23 cellular contexts compared by ENCODE assay signal in genomic region chr2:121094845-121095244, GRCh38.
A peak's percentile ranks its signal among the peaks of the same experiment; 100 is the strongest.
DNase-seq lines count a peak whose midpoint lies in the region; ATAC-seq and TF ChIP-seq lines count a peak whose summit lies in the region.
"Had no signal": no experiment of that assay in that cellular context is flagged by ENCODE, and none has a peak within 500 bp of the region (broad histone marks: within the 10 kb centered on the region; RNA-seq: fewer than 3 reads in every experiment).

No MANE protein-coding gene starts in this region.

- H3K36me3 ChIP-seq in HCT116 (ENCODE audit: control insufficient read depth in 1 of 2, insufficient read depth in 2 of 2, low read length in 2 of 2) (no peaks in the 10 kb centered on the region), PC-3 (ENCODE audit: low read depth, low read length) (no peaks in the 10 kb centered on the region), sigmoid colon (no peaks in the 10 kb centered on the region), uterus (no peaks in the 10 kb centered on the region)
- H3K36me3 ChIP-seq: MG63 had no signal

- H3K27me3 Mint-ChIP-seq in activated T-cell treated with anti-CD3 and anti-CD28 coated beads, Interleukin-2, amount 50 U/mL, for 24 hours, result peaks cover 15% of the 10 kb centered on the region

- H3K4me2 ChIP-seq in HCT116 (ENCODE audit: low read length) (peak overlapping the region; percentile 33; the same call in 1 of the 2 replicates), PC-3 (ENCODE audit: low read length) (peak overlapping the region; percentile 42)

- H3F3A ChIP-seq in PC-3 (ENCODE audit: low read length, unreplicated experiment), result no peaks in the 10 kb centered on the region

- H4K20me1 ChIP-seq in HCT116 (ENCODE audit: insufficient read depth), result no peaks in the 10 kb centered on the region
- H4K20me1 ChIP-seq in PC-3 (ENCODE audit: low read length), result no peaks in the 10 kb centered on the region

- no peak overlapping the region for H3K4me3 Mint-ChIP-seq in activated T-cell treated with anti-CD3 and anti-CD28 coated beads, Interleukin-2, amount 50 U/mL, for 24 hours
- H3K4me3 Mint-ChIP-seq: B cell; CD8-positive, alpha-beta T cell; H9; HFFc6 had no signal

- CTCF ChIA-PET in HCT116 (lab: Charles Lee), result interaction anchor here (0.8 to 3.9 kb wide), 23 partner anchors 9 to 649 kb away, joined by 3 to 73 read pairs (median 6); no protein-coding TSS in a partner anchor
- CTCF ChIA-PET in PC-3 (lab: Charles Lee), result interaction anchor here (0.5 to 2.2 kb wide), 5 partner anchors 9 to 782 kb away, joined by 3 to 29 read pairs (median 5); no protein-coding TSS in a partner anchor

- no peak for TF ChIP-seq RAD21 in HCT116 (IDR thresholded peaks at IDR 0.05; ENCODE audit: low read depth)

- no peaks in the 10 kb centered on the region for H3K36me3 Mint-ChIP-seq in activated T-cell treated with anti-CD3 and anti-CD28 coated beads, Interleukin-2, amount 50 U/mL, for 24 hours (ENCODE audit: low read depth)
- H3K36me3 Mint-ChIP-seq: CD8-positive, alpha-beta T cell had no signal

- POLR2A ChIA-PET in HCT116 (lab: Charles Lee), result interaction anchor here (1.0 to 2.1 kb wide), 2 partner anchors 15 to 20 kb away, joined by 3 to 21 read pairs; no protein-coding TSS in a partner anchor
- POLR2A ChIA-PET in PC-3 (lab: Charles Lee; ENCODE audit: unreplicated experiment), result interaction anchor here (0.7 kb wide), 1 partner anchor 261 kb away, joined by 7 read pairs; no protein-coding TSS in a partner anchor

- H3K27ac ChIP-seq in HCT116 (ENCODE audit: low read depth, low read length) (no peak overlapping the region), PC-3 (ENCODE audit: low read length) (no peak overlapping the region), foreskin keratinocyte (no peak overlapping the region), sigmoid colon (no peak overlapping the region), uterus (no peak overlapping the region)
- H3K27ac ChIP-seq: C4-2B, GM23248, HL-60, RWPE1, SK-N-MC had no signal

- H3K4me1 ChIP-seq in HCT116 (ENCODE audit: control insufficient read depth in 1 of 2, insufficient read depth in 2 of 2, low read length in 2 of 2), result peaks cover 0 to 9% of the 10 kb centered on the region in 2 experiments; a peak in 2 of 4 replicates
- peaks cover 6% of the 10 kb centered on the region; the same call in 1 of the 2 replicates for H3K4me1 ChIP-seq in PC-3 (ENCODE audit: insufficient read depth, low read length)
- peaks cover 3% of the 10 kb centered on the region for H3K4me1 ChIP-seq in foreskin keratinocyte
- peaks cover 0 to 16% (median 6%) of the 10 kb centered on the region in 4 donors for H3K4me1 ChIP-seq in sigmoid colon
- no peaks in the 10 kb centered on the region for H3K4me1 ChIP-seq in uterus

- H3K27me3 ChIP-seq in HCT116 (ENCODE audit: insufficient read depth, low read length) (no peaks in the 10 kb centered on the region), PC-3 (ENCODE audit: low read length) (no peaks in the 10 kb centered on the region), foreskin keratinocyte (no peaks in the 10 kb centered on the region), sigmoid colon (no peaks in the 10 kb centered on the region), uterus (no peaks in the 10 kb centered on the region)
- H3K27me3 ChIP-seq: MG63 had no signal

- TF ChIP-seq CTCF in HCT116 (IDR thresholded peaks at IDR 0.05 in 2 of 3, conservative IDR thresholded peaks at IDR 0.05 in 1 of 3; ENCODE audit: borderline replicate concordance in 1 of 3, insufficient read depth in 1 of 3, low read depth in 2 of 3, low read length in 2 of 3) (no peak), PC-3 (conservative IDR thresholded peaks at IDR 0.05; ENCODE audit: low read depth, low read length) (no peak), foreskin keratinocyte (conservative IDR thresholded peaks at IDR 0.05) (no peak), sigmoid colon (IDR thresholded peaks at IDR 0.05) (no peak), uterus (IDR thresholded peaks at IDR 0.05) (no peak)

- RAD21 ChIA-PET in HCT116 (lab: Charles Lee; ENCODE audit: low non-redundant PET in 1 of 2, low total read pairs in 2 of 2, uncharacterized antibody in 2 of 2, unreplicated experiment in 2 of 2), result interaction anchor here (0.9 to 1.4 kb wide), 5 partner anchors 34 to 261 kb away, joined by 3 to 14 read pairs (median 6); no protein-coding TSS in a partner anchor

- H3K4me1 Mint-ChIP-seq in activated T-cell treated with anti-CD3 and anti-CD28 coated beads, Interleukin-2, amount 50 U/mL, for 24 hours (ENCODE audit: low read depth), result no peaks in the 10 kb centered on the region
- H3K4me1 Mint-ChIP-seq: B cell had no signal

- ATAC-seq in HCT116 (no peak), PC-3 (0 out of 2 replicates have a peak, but pooled peaks have one; percentile 33), foreskin keratinocyte (peak; percentile 66)
- ATAC-seq: CD8-positive, alpha-beta T cell had no signal

- peak overlapping the region; percentile 92 for H2AFZ ChIP-seq in HCT116 (ENCODE audit: low read depth, low read length, poor library complexity, severe bottlenecking)
- peak overlapping the region; percentile 65; the same call in 1 of the 2 replicates for H2AFZ ChIP-seq in PC-3 (ENCODE audit: low read length)
- H2AFZ ChIP-seq: GM23248 had no signal

- H3K9ac ChIP-seq in HCT116 (ENCODE audit: low read length), result no peak overlapping the region
- H3K9ac ChIP-seq in PC-3 (ENCODE audit: low read length), result no peak overlapping the region
- H3K9ac ChIP-seq: GM23248 had no signal

- intact Hi-C loops in HCT116 (cut with micrococcal nuclease), result loop anchor here (1.0 kb wide), 2 partner anchors 228 to 261 kb away; no protein-coding TSS in a partner anchor
- intact Hi-C loops in PC-3 (cut with micrococcal nuclease), result loop anchor here (1.0 kb wide), 1 partner anchor 261 kb away; no protein-coding TSS in a partner anchor
- intact Hi-C loops in sigmoid colon (cut with DNase I), result loop anchor here (5.0 kb wide), 1 partner anchor 262 kb away; no protein-coding TSS in a partner anchor
- intact Hi-C loops in uterus (cut with DNase I; ENCODE audit: low total_unique reads), result no loop called here

- no peak overlapping the region for H3K4me3 ChIP-seq in HCT116 (replicated peaks in 1 of 2; ENCODE audit: low read depth in 1 of 2, low read length in 2 of 2)
- no peak overlapping the region for H3K4me3 ChIP-seq in PC-3 (ENCODE audit: low read length)
- no peak overlapping the region for H3K4me3 ChIP-seq in sigmoid colon
- H3K4me3 ChIP-seq in uterus, result no peak overlapping the region
- H3K4me3 ChIP-seq: GM12878, GM23248, K562, MG63, SK-N-MC had no signal

- TF ChIP-seq EP300 in sigmoid colon (IDR thresholded peaks at IDR 0.05), result no peak

- 87 to 89% methylated on average over 3 of the region's 3 CpGs for WGBS in sigmoid colon, 2 donors

- H3K9me2 ChIP-seq in HCT116 (ENCODE audit: insufficient read depth) (no peaks in the 10 kb centered on the region), PC-3 (replicated peaks; ENCODE audit: low read length) (no peaks in the 10 kb centered on the region)

- no TSS peak for BruUV-seq in HCT116 (replicated peaks; lab: Mats Ljungman, UMichigan)
- no TSS peak for BruUV-seq in PC-3 (replicated peaks; lab: Mats Ljungman, UMichigan)

- DNase-seq in HCT116 (ENCODE audit: low read depth, low spot score) (no peak), PC-3 (peak; percentile 25), foreskin keratinocyte (peak in 1 of 2 donors; percentile 31), sigmoid colon (peak; percentile 8), uterus (no peak)
- DNase-seq in activated T-cell treated with anti-CD3 and anti-CD28 coated beads, Interleukin-2, amount 50 U/mL, for 24 hours, result no peak
- DNase-seq in activated naive CD4-positive, alpha-beta T cell treated with anti-CD3 and anti-CD28 coated beads, Interleukin-2, amount 50 U/mL, for 16 hours, result no peak
- DNase-seq: CD8-positive, alpha-beta T cell; DMS79; GDM1; NK-92 treated with Interleukin-12 subunit alpha and Interleukin-12 subunit beta, amount 100 ng/mL, for 24 hours; SIG-M5 had no signal

- H3K27ac Mint-ChIP-seq in activated T-cell treated with anti-CD3 and anti-CD28 coated beads, Interleukin-2, amount 50 U/mL, for 24 hours, result no peak overlapping the region
- H3K27ac Mint-ChIP-seq: B cell; CD8-positive, alpha-beta T cell; H9; HFFc6 had no signal

- H3K9me3 ChIP-seq in HCT116 (ENCODE audit: control insufficient read depth in 1 of 2, insufficient read depth in 1 of 2, low read depth in 1 of 2, low read length in 2 of 2) (peaks cover 0 to 4% of the 10 kb centered on the region in 2 experiments; a peak in 1 of 4 replicates), PC-3 (ENCODE audit: low read length) (no peaks in the 10 kb centered on the region), sigmoid colon (no peaks in the 10 kb centered on the region), uterus (no peaks in the 10 kb centered on the region)
- H3K9me3 ChIP-seq: MG63 had no signal

- no peaks in the 10 kb centered on the region for H3K9me3 Mint-ChIP-seq in activated T-cell treated with anti-CD3 and anti-CD28 coated beads, Interleukin-2, amount 50 U/mL, for 24 hours
- H3K9me3 Mint-ChIP-seq: CD8-positive, alpha-beta T cell; HFFc6 had no signal

- H3K79me2 ChIP-seq in HCT116 (ENCODE audit: insufficient read depth, low read length), result no peaks in the 10 kb centered on the region
- H3K79me2 ChIP-seq in PC-3 (ENCODE audit: low read length), result no peaks in the 10 kb centered on the region

- TF ChIP-seq POLR2A in HCT116 (IDR thresholded peaks at IDR 0.05; ENCODE audit: borderline replicate concordance, extremely low read depth, insufficient read depth, insufficient read length) (no peak), sigmoid colon (IDR thresholded peaks at IDR 0.05) (no peak), uterus (IDR thresholded peaks at IDR 0.05) (no peak)

TF ChIP-seq in HCT116, 20 proteins besides CTCF, POLR2A, EP300 and RAD21:
- no peak for TF ChIP-seq POLR2AphosphoS5 (IDR thresholded peaks at IDR 0.05; ENCODE audit: low read depth, low read length)
- no peak for TF ChIP-seq EZH2phosphoT487 (IDR thresholded peaks at IDR 0.05; ENCODE audit: borderline replicate concordance)
- no peak for TF ChIP-seq MAX (IDR thresholded peaks at IDR 0.05)
- TF ChIP-seq EGR1 (IDR thresholded peaks at IDR 0.05; ENCODE audit: low read depth), result no peak
- TF ChIP-seq SRF (IDR thresholded peaks at IDR 0.05; ENCODE audit: low read depth), result no peak
- no peak for TF ChIP-seq ELF1 (IDR thresholded peaks at IDR 0.05; ENCODE audit: borderline replicate concordance, low read depth)

Comparison
In these comparisons a context has a peak if more than half of its experiments do, and no peak if none do; other contexts are left out.
1. DNase-seq: peak in PC-3 (single experiment) and sigmoid colon (single experiment); none in HCT116 (single experiment), activated T-cell treated with anti-CD3 and anti-CD28 coated beads, Interleukin-2, amount 50 U/mL, for 24 hours (single experiment), activated naive CD4-positive, alpha-beta T cell treated with anti-CD3 and anti-CD28 coated beads, Interleukin-2, amount 50 U/mL, for 16 hours (single experiment) and uterus (0 of 2).